In genomic region chr19:49490287-49491029, GRCh38 we compare ENCODE assay signal across 5 cellular contexts. TPM values are rescaled to one million over a fixed set of nuclear protein-coding genes. Genes with fewer than 3 reads are reported as not detected.
A peak's percentile ranks its signal among the peaks of the same experiment; 100 is the strongest.
DNase-seq lines count a peak whose midpoint lies in the region; TF ChIP-seq lines count a peak whose summit lies in the region.
"Had no signal": no experiment of that assay in that cellular context is flagged by ENCODE, and none has a peak within 500 bp of the region (broad histone marks: within the 10 kb centered on the region; RNA-seq: fewer than 3 reads in every experiment).

No MANE protein-coding gene starts in this region.

- no peaks in the 10 kb centered on the region; the same call in none of the 2 replicates for H3K27me3 ChIP-seq in BE2C
- no peaks in the 10 kb centered on the region for H3K27me3 ChIP-seq in adipocyte (replicated peaks; ENCODE audit: control insufficient read depth, insufficient read depth, low read length)

- H3K4me3 ChIP-seq in BE2C (ENCODE audit: low read depth, low read length) (peak overlapping the region; percentile 94), adipocyte (ENCODE audit: low read length) (peak overlapping the region; percentile 99)

- peak overlapping the region; percentile 100 for H3K9ac ChIP-seq in adipocyte (ENCODE audit: low read length)

- H3K36me3 ChIP-seq in BE2C (peaks cover 59% of the 10 kb centered on the region), adipocyte (ENCODE audit: control insufficient read depth, insufficient read depth, low read length, severe bottlenecking) (peaks cover 43% of the 10 kb centered on the region)

- no peak for TF ChIP-seq CTCF in BE2C (IDR thresholded peaks at IDR 0.05; ENCODE audit: low read depth, low read length)

- DNase-seq in BE2C: no peak
- DNase-seq in adipocyte (ENCODE audit: low read depth): no peak
- no peak for DNase-seq in HuH-7.5 (ENCODE audit: low spot score)
- no peak for DNase-seq in LoVo (ENCODE audit: low spot score)
- DNase-seq: NCI-H69 had no signal

- H3K4me1 ChIP-seq in BE2C (peaks cover 14% of the 10 kb centered on the region; the same call in 1 of the 2 replicates), adipocyte (ENCODE audit: control insufficient read depth, insufficient read depth, low read length) (peaks cover 19% of the 10 kb centered on the region)

- H3K9me3 ChIP-seq in BE2C (no peaks in the 10 kb centered on the region), adipocyte (ENCODE audit: control insufficient read depth, low read length) (no peaks in the 10 kb centered on the region)

RNA-seq across cellular contexts. Expression of gene RPL13A, which starts 3.0 kb away (rescaled TPM):
- 1,267 TPM for polyA plus RNA-seq in BE2C (2012; ENCODE audit: insufficient read depth, insufficient read length, low read depth)

RNA-seq across cellular contexts. Expression of gene RPS11, which starts 5.8 kb away (rescaled TPM):
- polyA plus RNA-seq in BE2C (2012; ENCODE audit: insufficient read depth, insufficient read length, low read depth): 2,730 TPM

RNA-seq across cellular contexts. Expression of gene FLT3LG, which starts 16.4 kb away (rescaled TPM):
- polyA plus RNA-seq in BE2C (2012; ENCODE audit: insufficient read depth, insufficient read length, low read depth): 1.7 TPM

RNA-seq across cellular contexts. Expression of gene FCGRT, which starts 22.0 kb away (rescaled TPM):
- polyA plus RNA-seq in BE2C (2012; ENCODE audit: insufficient read depth, insufficient read length, low read depth): 8.4 TPM

RNA-seq across cellular contexts. Expression of gene RCN3, which starts 37.3 kb away (rescaled TPM):
- 7.2 TPM for polyA plus RNA-seq in BE2C (2012; ENCODE audit: insufficient read depth, insufficient read length, low read depth)
